24 cellular contexts compared by ENCODE assay signal in the genomic region with DNA sequence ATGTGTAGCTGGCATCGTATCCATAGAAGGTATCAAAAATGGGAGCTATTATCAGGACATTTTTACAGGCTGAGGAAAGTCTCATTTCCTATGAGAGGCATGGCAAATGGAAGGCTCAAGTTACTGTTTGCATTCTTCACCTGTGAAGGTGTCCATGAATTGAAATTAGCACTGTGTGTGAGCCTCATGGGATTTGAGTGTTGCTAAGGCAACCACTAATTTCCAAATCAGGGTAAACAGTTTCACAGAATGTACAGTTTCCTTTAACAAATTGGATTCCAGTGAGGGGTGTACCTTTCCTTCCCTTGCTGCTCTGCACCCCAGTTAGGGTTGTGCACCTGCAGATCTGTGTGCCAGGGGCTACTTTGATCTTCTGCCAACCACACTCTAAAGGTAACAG.
DNase-seq lines count a peak whose midpoint lies in the region; ATAC-seq lines count a peak whose summit lies in the region.
"Had no signal": no experiment of that assay in that cellular context is flagged by ENCODE, and none has a peak within 500 bp of the region (broad histone marks: within the 10 kb centered on the region; RNA-seq: fewer than 3 reads in every experiment).

No MANE protein-coding gene starts in this region.

- peak; percentile 33 for DNase-seq in NCI-H2029 (lab: John Stamatoyannopoulos, UW)
- no peak for DNase-seq in NCI-H2029 treated with DMSO at 0.1 percent for 48 hours (lab: John Stamatoyannopoulos, UW)
- DNase-seq in NCI-H1436 treated with DMSO at 0.1 percent for 48 hours (lab: John Stamatoyannopoulos, UW) = peak; percentile 21
- DNase-seq in NCI-H526 (lab: John Stamatoyannopoulos, UW) = peak; percentile 12 to 44
- DNase-seq in left kidney (ENCODE audit: low read depth, low spot score) = peak; percentile 22
- no peak for DNase-seq in HPDE6-E6E7 (ENCODE audit: extremely low spot score)
- DNase-seq: activated CD4-positive, alpha-beta T cell treated with anti-CD3 and anti-CD28 coated beads, Interleukin-2, amount 50 U/mL, for 1 hour; activated naive CD4-positive, alpha-beta T cell; activated T-cell treated with anti-CD3 and anti-CD28 coated beads, Interleukin-2, amount 50 U/mL, for 4 hours; adrenal gland; CD4-positive, CD25-positive, alpha-beta regulatory T cell; dorsolateral prefrontal cortex; left ventricle myocardium inferior; Peyer's patch; SHP77 treated with DMSO at 0.1 percent for 48 hours; sigmoid colon; stimulated activated CD4-positive, alpha-beta T cell treated with anti-CD3 and anti-CD28 coated beads, Interleukin-4, amount 100 ng/mL, for 4 hours; substantia nigra; T-helper 9 cell had no signal

- ATAC-seq in HG02885 (IDR thresholded peaks at IDR 0.05; ENCODE audit: poor library complexity, unreplicated experiment) (no peak), GM21515 (IDR thresholded peaks at IDR 0.05; ENCODE audit: unreplicated experiment) (no peak)
- ATAC-seq: activated T-cell treated with anti-CD3 and anti-CD28 coated beads, Interleukin-2, amount 50 U/mL, for 4 hours; HCT116; HepG2; stimulated activated memory B cell treated with anti-CD40 and anti-IgM and Interleukin-4, amounts not matched to agents 10 μg/mL and 1 μg/mL and 100 μg/mL, for 72 hours had no signal

Comparison
In these comparisons a context has a peak if more than half of its experiments do, and no peak if none do; other contexts are left out.
1. DNase-seq: peak in NCI-H2029 (single experiment), NCI-H1436 treated with DMSO at 0.1 percent for 48 hours (single experiment), NCI-H526 (2 of 2) and left kidney (single experiment); none in NCI-H2029 treated with DMSO at 0.1 percent for 48 hours (single experiment) and HPDE6-E6E7 (single experiment).